In genomic region chr3:14823910-14824629, GRCh38 we compare ENCODE assay signal across 23 cellular contexts. TPM values are rescaled to one million over a fixed set of nuclear protein-coding genes. Genes with fewer than 3 reads are reported as not detected.
DNase-seq lines count a peak whose midpoint lies in the region; ATAC-seq and TF ChIP-seq lines count a peak whose summit lies in the region.
"Had no signal": no experiment of that assay in that cellular context is flagged by ENCODE, and none has a peak within 500 bp of the region (broad histone marks: within the 10 kb centered on the region; RNA-seq: fewer than 3 reads in every experiment).

No MANE protein-coding gene starts in this region.

- H3K4ac ChIP-seq in H9 (ENCODE audit: low read depth, low read length): no peak overlapping the region

- ATAC-seq in right cardiac atrium: peak; percentile 28 to 73
- ATAC-seq: activated CD4-positive, CD25-positive, alpha-beta regulatory T cell treated with anti-CD3 and anti-CD28 coated beads, Interleukin-2, amount 50 U/mL, for 24 hours; activated CD8-positive, alpha-beta T cell treated with anti-CD3 and anti-CD28 coated beads, Interleukin-2, amount 10 ng/mL, durations not matched to agents 7 days and 5 days; activated T-cell treated with anti-CD3 and anti-CD28 coated beads, Interleukin-2, amount 50 U/mL, for 4 hours had no signal

- H3K4me3 ChIP-seq in right cardiac atrium (ENCODE audit: low read length) (no peak overlapping the region), skeletal muscle tissue (ENCODE audit: low read length in 3 of 3) (no peak overlapping the region), ovary (no peak overlapping the region)
- H3K4me3 ChIP-seq: SK-N-MC had no signal

- no peak overlapping the region for H2BK15ac ChIP-seq in H9 (ENCODE audit: low read depth, low read length)

- no peaks in the 10 kb centered on the region for H3K9me3 Mint-ChIP-seq in H9
- H3K9me3 Mint-ChIP-seq: activated naive CD4-positive, alpha-beta T cell treated with anti-CD3 and anti-CD28 coated beads, Interleukin-2, amount 10 ng/mL, durations not matched to agents 7 days and 5 days; activated T-cell treated with anti-CD3 and anti-CD28 coated beads, Interleukin-2, amount 50 U/mL, for 4 hours; central memory CD8-positive, alpha-beta T cell; nephron progenitor cell had no signal

- peaks cover 19 to 29% of the 10 kb centered on the region in 2 experiments for H3K4me1 Mint-ChIP-seq in H9
- H3K4me1 Mint-ChIP-seq: activated naive CD4-positive, alpha-beta T cell treated with anti-CD3 and anti-CD28 coated beads, Interleukin-2, amount 10 ng/mL, durations not matched to agents 7 days and 5 days; central memory CD8-positive, alpha-beta T cell had no signal

- H3K18ac ChIP-seq in H9 (ENCODE audit: insufficient read length, low read depth, low read length): no peak overlapping the region

- no peak overlapping the region for H2BK5ac ChIP-seq in H9 (ENCODE audit: insufficient read length, low read length)

- H2BK20ac ChIP-seq in H9 (ENCODE audit: low read depth, low read length, poor library complexity, severe bottlenecking): no peak overlapping the region

- no peak overlapping the region for H4K8ac ChIP-seq in H9 (replicated peaks; ENCODE audit: insufficient read length, low read depth, low read length)

- H3K56ac ChIP-seq in H9 (ENCODE audit: insufficient read length, low read depth, low read length): no peak overlapping the region

- no peak for DNase-seq in H9
- peak; percentile 27 for DNase-seq in SKM-1 (lab: John Stamatoyannopoulos, UW; ENCODE audit: unreplicated experiment)
- DNase-seq in right cardiac atrium: no peak
- no peak for DNase-seq in HuH-7 (ENCODE audit: low spot score)
- no peak for DNase-seq in GM13976 (ENCODE audit: low spot score)
- DNase-seq in ovary: no peak
- DNase-seq: activated CD8-positive, alpha-beta T cell treated with anti-CD3 and anti-CD28 coated beads, Interleukin-2, amount 10 ng/mL, durations not matched to agents 7 days and 5 days; activated naive CD4-positive, alpha-beta T cell treated with anti-CD3 and anti-CD28 coated beads, Interleukin-2, amount 10 ng/mL, durations not matched to agents 7 days and 5 days; activated T-cell treated with anti-CD3 and anti-CD28 coated beads, Interleukin-2, amount 50 U/mL, for 4 hours; aorta; Caco-2; hypothalamus; KG1; midbrain; NCI-H1105; NCI-H2107; NCI-H526 treated with DMSO at 0.1 percent for 48 hours; nephron progenitor cell had no signal

- H3K9ac ChIP-seq in H9 (ENCODE audit: extremely low read depth, insufficient read length, low read length) (no peak overlapping the region), skeletal muscle tissue (ENCODE audit: low read depth in 1 of 3, low read length in 3 of 3) (no peak overlapping the region)

- H4K20me1 ChIP-seq in H9 (ENCODE audit: control insufficient read depth, insufficient read depth, insufficient read length): no peaks in the 10 kb centered on the region

- no peak overlapping the region for H2BK120ac ChIP-seq in H9 (ENCODE audit: low read depth, low read length, poor library complexity, severe bottlenecking)

- H3K27me3 Mint-ChIP-seq in H9 (ENCODE audit: low read depth): peaks cover 4% of the 10 kb centered on the region

- H3K36me3 ChIP-seq in skeletal muscle tissue (ENCODE audit: control insufficient read depth in 3 of 3, insufficient read depth in 3 of 3, low read length in 3 of 3): peaks cover 0 to 2% (median 2%) of the 10 kb centered on the region in 3 donors
- H3K36me3 ChIP-seq in ovary: no peaks in the 10 kb centered on the region

- no peak overlapping the region for H3T11ph ChIP-seq in H9 (ENCODE audit: low read length)

- H2AFZ ChIP-seq in H9 (ENCODE audit: low read length): no peak overlapping the region

- in situ Hi-C loops in GM13976 (cut with MboI; ENCODE audit: low sequenced_read_pairs, unreplicated experiment): no loop called here

- no peaks in the 10 kb centered on the region for H3K27me3 ChIP-seq in H9 (ENCODE audit: insufficient read depth, low read length)
- no peaks in the 10 kb centered on the region for H3K27me3 ChIP-seq in right cardiac atrium (ENCODE audit: control insufficient read depth, insufficient read depth)
- H3K27me3 ChIP-seq in skeletal muscle tissue (ENCODE audit: control insufficient read depth in 3 of 3, insufficient read depth in 3 of 3, low read length in 3 of 3): peaks cover 3 to 19% (median 9%) of the 10 kb centered on the region in 3 donors
- no peaks in the 10 kb centered on the region for H3K27me3 ChIP-seq in ovary

- WGBS in H9 (ENCODE audit: extremely low coverage, insufficient read length, low lambda C conversion rate): no CpG with 5 or more reads among the region's 13 CpGs
- 63% methylated on average over 13 of the region's 13 CpGs for WGBS in right cardiac atrium
- 86 to 93% (median 90%) methylated on average over 13 of the region's 13 CpGs for WGBS in ovary, 3 donors

- no peak overlapping the region for H2AK5ac ChIP-seq in H9 (ENCODE audit: insufficient read length, low read length)

- H3K27ac Mint-ChIP-seq in H9: peak overlapping the region in 2 of 3 experiments; percentile 32 to 73; a peak in 2 of 7 replicates
- H3K27ac Mint-ChIP-seq: activated CD8-positive, alpha-beta T cell treated with anti-CD3 and anti-CD28 coated beads, Interleukin-2, amount 10 ng/mL, durations not matched to agents 7 days and 5 days; activated naive CD4-positive, alpha-beta T cell treated with anti-CD3 and anti-CD28 coated beads, Interleukin-2, amount 10 ng/mL, durations not matched to agents 7 days and 5 days; nephron progenitor cell had no signal

- no peak for TF ChIP-seq POLR2A in ovary (IDR thresholded peaks at IDR 0.05)

- H3K27ac ChIP-seq in H9 (ENCODE audit: insufficient read length, low read depth, low read length) (no peak overlapping the region), right cardiac atrium (ENCODE audit: low read length) (no peak overlapping the region), skeletal muscle tissue (ENCODE audit: low read depth, low read length) (peak overlapping the region; percentile 28), ovary (no peak overlapping the region)
- H3K27ac ChIP-seq: SK-N-MC had no signal

- H3K23me2 ChIP-seq in H9 (ENCODE audit: insufficient read length, low read depth, low read length, poor library complexity, severe bottlenecking): no peaks in the 10 kb centered on the region

- no peaks in the 10 kb centered on the region for H3K9me3 ChIP-seq in H9 (ENCODE audit: control insufficient read depth, low read depth, low read length)
- no peaks in the 10 kb centered on the region for H3K9me3 ChIP-seq in right cardiac atrium (ENCODE audit: control insufficient read depth, low read length)
- H3K9me3 ChIP-seq in skeletal muscle tissue (ENCODE audit: control insufficient read depth in 3 of 3, low read length in 3 of 3): no peaks in the 10 kb centered on the region
- H3K9me3 ChIP-seq in ovary: no peaks in the 10 kb centered on the region
- H3K9me3 ChIP-seq: Caco-2 had no signal

- no peak overlapping the region for H3K4me3 Mint-ChIP-seq in H9
- H3K4me3 Mint-ChIP-seq: activated CD8-positive, alpha-beta T cell treated with anti-CD3 and anti-CD28 coated beads, Interleukin-2, amount 10 ng/mL, durations not matched to agents 7 days and 5 days; activated naive CD4-positive, alpha-beta T cell treated with anti-CD3 and anti-CD28 coated beads, Interleukin-2, amount 10 ng/mL, durations not matched to agents 7 days and 5 days; activated T-cell treated with anti-CD3 and anti-CD28 coated beads, Interleukin-2, amount 50 U/mL, for 4 hours; central memory CD8-positive, alpha-beta T cell had no signal

- H3K79me1 ChIP-seq in H9 (ENCODE audit: insufficient read depth, low read depth, low read length, poor library complexity, severe bottlenecking): no peaks in the 10 kb centered on the region

- H3K36me3 Mint-ChIP-seq in H9 (ENCODE audit: insufficient read depth in 1 of 3, low read depth in 3 of 3): peaks cover 6 to 13% (median 7%) of the 10 kb centered on the region in 3 experiments; a peak in 6 of 7 replicates
- H3K36me3 Mint-ChIP-seq: activated naive CD4-positive, alpha-beta T cell treated with anti-CD3 and anti-CD28 coated beads, Interleukin-2, amount 10 ng/mL, durations not matched to agents 7 days and 5 days had no signal

- H3K79me2 ChIP-seq in H9 (ENCODE audit: insufficient read depth, low read length): no peaks in the 10 kb centered on the region

- no peak overlapping the region for H3K4me2 ChIP-seq in H9 (ENCODE audit: insufficient read depth, insufficient read length, low read length)

- H3K14ac ChIP-seq in H9 (ENCODE audit: insufficient read depth, low read length): no peak overlapping the region; the same call in 1 of the 2 replicates

- H4K5ac ChIP-seq in H9 (ENCODE audit: insufficient read length, low read depth, low read length): no peak overlapping the region

- no peak overlapping the region for H4K91ac ChIP-seq in H9 (ENCODE audit: insufficient read length, low read depth, low read length)

- no peak overlapping the region for H2BK12ac ChIP-seq in H9 (ENCODE audit: insufficient read length, low read depth, low read length)

- intact Hi-C loops in right cardiac atrium (cut with DNase I) (no loop called here), ovary (cut with DNase I) (no loop called here)

- H3K4me1 ChIP-seq in H9 (ENCODE audit: insufficient read depth, low read length) (no peaks in the 10 kb centered on the region; the same call in 1 of the 2 replicates), right cardiac atrium (ENCODE audit: control insufficient read depth, insufficient read depth, low read length) (peaks cover 3% of the 10 kb centered on the region), skeletal muscle tissue (ENCODE audit: control insufficient read depth in 3 of 3, insufficient read depth in 3 of 3, low read length in 3 of 3) (peaks cover 6 to 12% (median 11%) of the 10 kb centered on the region in 3 donors), ovary (ENCODE audit: insufficient read depth) (peaks cover 7% of the 10 kb centered on the region)
- H3K4me1 ChIP-seq: Caco-2 had no signal

- no peak for TF ChIP-seq EP300 in ovary (IDR thresholded peaks at IDR 0.05)

- H3K23ac ChIP-seq in H9 (ENCODE audit: insufficient read length, low read depth, low read length): no peak overlapping the region

- TF ChIP-seq CTCF in H9 (conservative IDR thresholded peaks at IDR 0.05) (no peak), GM13976 (IDR thresholded peaks at IDR 0.05; ENCODE audit: borderline replicate concordance, control extremely low read depth, extremely low read depth, insufficient read depth, missing control alignments) (no peak), ovary (IDR thresholded peaks at IDR 0.05) (no peak)

RNA-seq across cellular contexts. Expression of gene FGD5, which starts 5.3 kb away (rescaled TPM):
- total RNA-seq in H9 (2021) (7.8 and 8.6 TPM in 2 replicates), right cardiac atrium (10 to 100 TPM; 17.1 to 30.5 (median 21.2) TPM), skeletal muscle tissue (15.7 TPM), ovary (10 to 100 TPM in 4 of 7 donors, 1 to 10 TPM in 3; 5.1 to 38.3 (median 13.0) TPM)
- polyA plus RNA-seq in right cardiac atrium (8.6 TPM), ovary (10 to 100 TPM; 11.5 to 17.8 TPM)
- polyA plus RNA-seq: keratinocyte had no signal
